In genomic region chr6:111745636-111746035, GRCh38 we compare ENCODE assay signal across 19 cellular contexts.
A peak's percentile ranks its signal among the peaks of the same experiment; 100 is the strongest.
DNase-seq lines count a peak whose midpoint lies in the region; ATAC-seq and TF ChIP-seq lines count a peak whose summit lies in the region.
"Had no signal": no experiment of that assay in that cellular context is flagged by ENCODE, and none has a peak within 500 bp of the region (broad histone marks: within the 10 kb centered on the region; RNA-seq: fewer than 3 reads in every experiment).

No MANE protein-coding gene starts in this region.

- H3K4me3 Mint-ChIP-seq in activated T-cell treated with anti-CD3 and anti-CD28 coated beads, Interleukin-2, amount 50 U/mL, for 4 hours = peak overlapping the region; percentile 22
- H3K4me3 Mint-ChIP-seq in CD8-positive, alpha-beta memory T cell = peak overlapping the region in 6 of 7 donors; percentile 46 to 75 (median 69)
- H3K4me3 Mint-ChIP-seq in nephron progenitor cell = no peak overlapping the region

- peaks cover 10% of the 10 kb centered on the region for H3K36me3 ChIP-seq in CD8-positive, alpha-beta memory T cell (ENCODE audit: insufficient read depth, low read length)

- H3K27me3 Mint-ChIP-seq in activated T-cell treated with anti-CD3 and anti-CD28 coated beads, Interleukin-2, amount 50 U/mL, for 4 hours (ENCODE audit: low read depth) = no peaks in the 10 kb centered on the region
- peaks cover 0 to 1% of the 10 kb centered on the region in 2 donors for H3K27me3 Mint-ChIP-seq in CD8-positive, alpha-beta memory T cell
- no peaks in the 10 kb centered on the region for H3K27me3 Mint-ChIP-seq in nephron progenitor cell (ENCODE audit: low read depth, poor library complexity)
- H3K27me3 Mint-ChIP-seq: progenitor cell of endocrine pancreas had no signal

- DNase-seq in activated T-cell treated with anti-CD3 and anti-CD28 coated beads, Interleukin-2, amount 50 U/mL, for 4 hours = no peak
- DNase-seq in activated T-cell treated with anti-CD3 and anti-CD28 coated beads, Interleukin-2, amount 50 U/mL, for 1 hour = no peak
- DNase-seq in CD8-positive, alpha-beta memory T cell = no peak
- DNase-seq in nephron progenitor cell (no peak), coronary artery (ENCODE audit: low spot score) (no peak), HCEC 1CT (no peak)
- DNase-seq: ACHN; activated CD4-positive, alpha-beta T cell treated with anti-CD3 and anti-CD28 coated beads, Interleukin-2, amount 50 U/mL, for 48 hours; activated effector memory CD4-positive, alpha-beta T cell treated with Interleukin-2 at 50 U/mL for 16 hours; aorta; H7; hippocampal formation; islet precursor cell; NCI-H524 treated with DMSO at 0.1 percent for 48 hours; small intestine; stimulated activated CD4-positive, alpha-beta T cell treated with anti-CD3 and anti-CD28 coated beads, Interleukin-4, amount 100 ng/mL, for 24 hours had no signal

- POLR2A ChIA-PET in CD8-positive, alpha-beta memory T cell (lab: Charles Lee) = no interaction called here

- H3K9me3 ChIP-seq in CD8-positive, alpha-beta memory T cell (ENCODE audit: low read length) = no peaks in the 10 kb centered on the region

- peak overlapping the region; percentile 83 to 100 (median 96) for H3K27ac Mint-ChIP-seq in CD8-positive, alpha-beta memory T cell
- peak overlapping the region; percentile 7 for H3K27ac Mint-ChIP-seq in nephron progenitor cell
- H3K27ac Mint-ChIP-seq: progenitor cell of endocrine pancreas had no signal

- H3K27ac ChIP-seq in CD8-positive, alpha-beta memory T cell (ENCODE audit: low read depth, low read length) = no peak overlapping the region
- H3K27ac ChIP-seq in cingulate gyrus (ENCODE audit: low read depth, low read length) (peak overlapping the region; percentile 87), coronary artery (no peak overlapping the region)

- peaks cover 99% of the 10 kb centered on the region for H3K4me1 ChIP-seq in CD8-positive, alpha-beta memory T cell (ENCODE audit: insufficient read depth, low read length)

- H3K4me3 ChIP-seq in CD8-positive, alpha-beta memory T cell (ENCODE audit: low read length) = no peak overlapping the region
- no peak overlapping the region for H3K4me3 ChIP-seq in coronary artery

- no peaks in the 10 kb centered on the region for H3K9me3 Mint-ChIP-seq in activated T-cell treated with anti-CD3 and anti-CD28 coated beads, Interleukin-2, amount 50 U/mL, for 4 hours
- H3K9me3 Mint-ChIP-seq in CD8-positive, alpha-beta memory T cell = no peaks in the 10 kb centered on the region
- no peaks in the 10 kb centered on the region for H3K9me3 Mint-ChIP-seq in nephron progenitor cell

- ATAC-seq in activated T-cell treated with anti-CD3 and anti-CD28 coated beads, Interleukin-2, amount 50 U/mL, for 4 hours = no peak
- ATAC-seq in HG02588 (IDR thresholded peaks at IDR 0.05; ENCODE audit: unreplicated experiment) = no peak

- H3K27me3 ChIP-seq in CD8-positive, alpha-beta memory T cell (ENCODE audit: insufficient read depth, low read length, poor library complexity, severe bottlenecking) = no peaks in the 10 kb centered on the region

- TF ChIP-seq CTCF in nephron progenitor cell (IDR thresholded peaks at IDR 0.05) = no peak
- no peak for TF ChIP-seq CTCF in coronary artery (IDR thresholded peaks at IDR 0.05)

- peaks cover 66% of the 10 kb centered on the region for H3K36me3 Mint-ChIP-seq in activated T-cell treated with anti-CD3 and anti-CD28 coated beads, Interleukin-2, amount 50 U/mL, for 4 hours (ENCODE audit: insufficient read depth)
- peaks cover 24 to 92% (median 33%) of the 10 kb centered on the region in 3 donors for H3K36me3 Mint-ChIP-seq in CD8-positive, alpha-beta memory T cell
- H3K36me3 Mint-ChIP-seq in nephron progenitor cell (ENCODE audit: low read depth) = peaks cover 36% of the 10 kb centered on the region

- H3K4me1 Mint-ChIP-seq in activated T-cell treated with anti-CD3 and anti-CD28 coated beads, Interleukin-2, amount 50 U/mL, for 4 hours (ENCODE audit: low read depth) = peaks cover 93% of the 10 kb centered on the region
- H3K4me1 Mint-ChIP-seq in CD8-positive, alpha-beta memory T cell = peaks cover 93 to 100% (median 100%) of the 10 kb centered on the region in 3 donors
- peaks cover 19% of the 10 kb centered on the region for H3K4me1 Mint-ChIP-seq in nephron progenitor cell

- CTCF ChIA-PET in CD8-positive, alpha-beta memory T cell (lab: Charles Lee) = no interaction called here
